ENCODE assay signal across 8 cellular contexts in the genomic region with DNA sequence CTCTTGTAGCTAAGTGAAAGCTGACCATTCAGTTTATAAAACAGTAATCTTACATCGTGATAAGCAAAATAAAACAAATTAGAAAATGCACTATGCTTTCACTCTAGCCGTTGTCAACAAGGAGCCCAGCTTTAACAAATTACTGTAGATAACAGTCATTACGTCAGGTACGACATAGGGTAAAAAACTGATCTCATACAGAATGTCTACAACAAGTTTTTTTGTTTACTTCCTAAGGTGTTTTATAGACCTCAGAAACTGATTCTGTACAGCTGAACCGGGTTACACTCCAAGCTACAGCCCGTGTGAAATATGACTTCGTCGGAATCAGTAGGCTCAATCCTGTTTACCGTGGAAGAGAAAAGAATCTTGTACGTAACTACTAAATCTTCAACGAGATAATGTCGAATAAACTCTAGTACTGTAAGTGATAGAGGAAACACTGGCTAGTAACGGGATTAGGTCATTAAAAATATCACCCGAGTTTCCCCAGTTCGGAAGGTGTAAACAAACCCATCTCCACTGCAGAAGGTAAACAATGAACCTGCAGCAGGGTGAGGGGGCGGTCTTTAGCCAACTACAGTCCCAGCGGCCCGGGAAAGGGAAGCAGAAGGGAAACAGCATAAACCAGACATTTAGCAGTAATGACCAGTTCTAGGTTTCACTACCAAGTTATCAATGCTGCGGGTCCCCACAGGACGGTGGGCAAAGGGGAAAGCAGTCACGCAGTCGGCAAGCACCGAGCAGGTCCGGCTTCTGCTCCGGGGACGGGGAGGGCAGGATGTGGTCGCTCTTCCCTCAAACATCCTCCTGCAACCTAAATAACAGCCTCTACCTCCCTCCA. TPM values are rescaled to one million over a fixed set of nuclear protein-coding genes. Genes with fewer than 3 reads are reported as not detected.
DNase-seq lines count a peak whose midpoint lies in the region; ATAC-seq, FAIRE-seq and TF ChIP-seq lines count a peak whose summit lies in the region.

No MANE protein-coding gene starts in this region.

- ATAC-seq in GM23338 = peak; percentile 37

- H3K9me3 ChIP-seq in Karpas-422 (ENCODE audit: low read length) (no peaks in the 10 kb centered on the region), SU-DHL-6 (ENCODE audit: insufficient read depth, low read length) (no peaks in the 10 kb centered on the region), astrocyte (ENCODE audit: insufficient read depth, low read depth, low read length) (no peaks in the 10 kb centered on the region)

- peak overlapping the region; percentile 97 for H3K27ac ChIP-seq in GM23338 (ENCODE audit: low read depth)
- peak overlapping the region; percentile 45; the same call in 1 of the 2 replicates for H3K27ac ChIP-seq in Karpas-422 (ENCODE audit: low read length)
- H3K27ac ChIP-seq in SU-DHL-6 (ENCODE audit: low read depth, low read length) = peak overlapping the region; percentile 80
- peak overlapping the region; percentile 97 for H3K27ac ChIP-seq in astrocyte (ENCODE audit: low read depth, low read length)

- H3K4me2 ChIP-seq in GM23338 (peak overlapping the region; percentile 85), Karpas-422 (ENCODE audit: low read depth, low read length, poor library complexity, severe bottlenecking) (peak overlapping the region; percentile 74), SU-DHL-6 (ENCODE audit: low read depth, low read length, poor library complexity, severe bottlenecking) (peak overlapping the region; percentile 79), astrocyte (ENCODE audit: low read length) (peak overlapping the region; percentile 88)

- H3K79me2 ChIP-seq in GM23338 (replicated peaks; ENCODE audit: insufficient read depth) (peaks cover 52% of the 10 kb centered on the region), Karpas-422 (ENCODE audit: low read length) (peaks cover 66% of the 10 kb centered on the region), SU-DHL-6 (ENCODE audit: insufficient read depth, low read length) (peaks cover 51% of the 10 kb centered on the region), astrocyte (ENCODE audit: insufficient read depth, low read length) (peaks cover 54% of the 10 kb centered on the region)

- H2AFZ ChIP-seq in GM23338 = no peak overlapping the region
- no peak overlapping the region for H2AFZ ChIP-seq in Karpas-422 (ENCODE audit: low read length)
- peak overlapping the region; percentile 95 for H2AFZ ChIP-seq in SU-DHL-6 (ENCODE audit: low read depth, low read length, severe bottlenecking)
- H2AFZ ChIP-seq in astrocyte (ENCODE audit: low read depth, low read length) = peak overlapping the region; percentile 34

- H3K27me3 Mint-ChIP-seq in GM23338 (ENCODE audit: insufficient read depth, low read depth, poor library complexity) (peaks cover 6% of the 10 kb centered on the region), astrocyte (ENCODE audit: low read depth, unreplicated experiment) (no peaks in the 10 kb centered on the region)

- H3K4me3 ChIP-seq in GM06990 (replicated peaks; ENCODE audit: low read depth, low read length) = peak overlapping the region; percentile 89
- H3K4me3 ChIP-seq in GM23338 = peak overlapping the region; percentile 79
- peak overlapping the region; percentile 77 for H3K4me3 ChIP-seq in Karpas-422 (ENCODE audit: low read length)
- H3K4me3 ChIP-seq in SU-DHL-6 (ENCODE audit: insufficient read depth, low read length, poor library complexity, severe bottlenecking) = peak overlapping the region; percentile 100
- peak overlapping the region; percentile 95 for H3K4me3 ChIP-seq in astrocyte (ENCODE audit: insufficient read depth, low read depth, low read length)
- H3K4me3 ChIP-seq in retinal pigment epithelial cell (ENCODE audit: low read length) = peak overlapping the region; percentile 88

- H3K36me3 ChIP-seq in GM06990 (ENCODE audit: control insufficient read depth, insufficient read depth, low read length) = no peaks in the 10 kb centered on the region
- H3K36me3 ChIP-seq in GM23338 (ENCODE audit: insufficient read depth) = no peaks in the 10 kb centered on the region
- H3K36me3 ChIP-seq in Karpas-422 (ENCODE audit: insufficient read depth, low read length) = peaks cover 30% of the 10 kb centered on the region
- H3K36me3 ChIP-seq in SU-DHL-6 (ENCODE audit: low read length) = peaks cover 12% of the 10 kb centered on the region; the same call in 1 of the 2 replicates
- H3K36me3 ChIP-seq in astrocyte (ENCODE audit: insufficient read depth, low read length) = peaks cover 5% of the 10 kb centered on the region

- H3K27ac Mint-ChIP-seq in GM23338 (peak overlapping the region; percentile 97), astrocyte (ENCODE audit: unreplicated experiment) (peak overlapping the region; percentile 97)

- 0 out of 2 replicates have a peak, but pooled peaks cover 2% of the 10 kb centered on the region for H4K20me1 ChIP-seq in GM23338 (replicated peaks; ENCODE audit: insufficient read depth)
- H4K20me1 ChIP-seq in Karpas-422 (ENCODE audit: insufficient read depth, low read depth, low read length) = no peaks in the 10 kb centered on the region
- H4K20me1 ChIP-seq in SU-DHL-6 (ENCODE audit: low read depth, low read length) = peaks cover 34% of the 10 kb centered on the region
- peaks cover 39% of the 10 kb centered on the region for H4K20me1 ChIP-seq in astrocyte (ENCODE audit: insufficient read depth, low read length)

- peaks cover 42% of the 10 kb centered on the region for H3K4me1 Mint-ChIP-seq in GM23338
- peaks cover 38% of the 10 kb centered on the region for H3K4me1 Mint-ChIP-seq in astrocyte (ENCODE audit: low read depth, unreplicated experiment)

- DNase-seq in GM06990 (ENCODE audit: extremely low read depth, insufficient read length) (peak; percentile 81), GM23338 (ENCODE audit: low spot score) (peak; percentile 76), Karpas-422 (peak; percentile 64), astrocyte (ENCODE audit: low read depth) (peak; percentile 37), hypothalamus (lab: John Stamatoyannopoulos, UW) (peak in 35 of 51 donors; percentile 17 to 82 (median 49)), retinal pigment epithelial cell (ENCODE audit: low read depth) (no peak), COLO829 (ENCODE audit: low spot score) (no peak)

- FAIRE-seq in astrocyte (lab: Jason Lieb, UNC) = peak; percentile 54

- H3K27me3 ChIP-seq in GM06990 (replicated peaks; ENCODE audit: control insufficient read depth, insufficient read depth, low read length) (no peaks in the 10 kb centered on the region), GM23338 (ENCODE audit: insufficient read depth) (no peaks in the 10 kb centered on the region), Karpas-422 (ENCODE audit: low read length) (no peaks in the 10 kb centered on the region), SU-DHL-6 (ENCODE audit: low read length) (no peaks in the 10 kb centered on the region), astrocyte (ENCODE audit: insufficient read depth, low read length) (no peaks in the 10 kb centered on the region)

- H3F3A ChIP-seq in GM23338 (replicated peaks; ENCODE audit: low read depth) (no peaks in the 10 kb centered on the region), SU-DHL-6 (ENCODE audit: insufficient read depth) (peaks cover 19% of the 10 kb centered on the region; the same call in 1 of the 2 replicates)

- no peak for TF ChIP-seq CTCF in GM06990 (IDR thresholded peaks at IDR 0.05; ENCODE audit: insufficient read depth, low read length, poor library complexity, severe bottlenecking)
- no peak for TF ChIP-seq CTCF in GM23338 (conservative IDR thresholded peaks at IDR 0.05; ENCODE audit: low read depth in 2 of 2)
- no peak for TF ChIP-seq CTCF in SU-DHL-6 (IDR thresholded peaks at IDR 0.05; ENCODE audit: insufficient read depth, low read length, poor library complexity, severe bottlenecking)
- no peak for TF ChIP-seq CTCF in astrocyte (IDR thresholded peaks at IDR 0.05; ENCODE audit: insufficient read depth, low read depth, low read length)
- TF ChIP-seq CTCF in retinal pigment epithelial cell (conservative IDR thresholded peaks at IDR 0.05; ENCODE audit: low read depth, low read length) = no peak

- H3K36me3 Mint-ChIP-seq in GM23338 (ENCODE audit: low read depth) = no peaks in the 10 kb centered on the region; the same call in 1 of the 3 replicates
- peaks cover 2% of the 10 kb centered on the region for H3K36me3 Mint-ChIP-seq in astrocyte (ENCODE audit: low read depth, unreplicated experiment)

- H3K9me2 ChIP-seq in GM23338 (ENCODE audit: insufficient read depth) (no peaks in the 10 kb centered on the region), Karpas-422 (replicated peaks; ENCODE audit: insufficient read depth, low read length) (no peaks in the 10 kb centered on the region), SU-DHL-6 (replicated peaks; ENCODE audit: insufficient read depth, low read length) (no peaks in the 10 kb centered on the region)

- H3K4me1 ChIP-seq in GM23338 (ENCODE audit: insufficient read depth) = peaks cover 41% of the 10 kb centered on the region
- peaks cover 43% of the 10 kb centered on the region for H3K4me1 ChIP-seq in Karpas-422 (ENCODE audit: low read length)
- H3K4me1 ChIP-seq in astrocyte (ENCODE audit: insufficient read depth, low read length) = peaks cover 12% of the 10 kb centered on the region

- H3K9ac ChIP-seq in Karpas-422 (ENCODE audit: low read length) (peak overlapping the region; percentile 97), SU-DHL-6 (ENCODE audit: low read length) (peak overlapping the region; percentile 92), astrocyte (ENCODE audit: low read length) (peak overlapping the region; percentile 99)

- peak overlapping the region; percentile 95 for H3K4me3 Mint-ChIP-seq in GM23338
- peak overlapping the region; percentile 98 for H3K4me3 Mint-ChIP-seq in astrocyte (ENCODE audit: unreplicated experiment)

- H3K9me3 Mint-ChIP-seq in GM23338 = 0 out of 3 replicates have a peak, but pooled peaks cover 4% of the 10 kb centered on the region
- H3K9me3 Mint-ChIP-seq in astrocyte (ENCODE audit: unreplicated experiment) = no peaks in the 10 kb centered on the region

TF ChIP-seq in GM23338, 12 proteins besides CTCF, POLR2A, EP300 and RAD21 (continues in another document):
- TF ChIP-seq POLR2AphosphoS5 (IDR thresholded peaks at IDR 0.05; ENCODE audit: low read depth) = 0 out of 2 replicates have a peak, but pooled peaks have one; percentile 39
- TF ChIP-seq ZNF331 (CRISPR knock-in tag; IDR thresholded peaks at IDR 0.05; ENCODE audit: low read depth) = no peak

RNA-seq across cellular contexts. Expression of gene RICTOR, which starts 1.1 kb away (rescaled TPM):
- 27.4 and 30.2 TPM in 2 replicates for total RNA-seq in GM23338 (2014; rRNA removed; shearing (Covaris generic))
- 7.0 and 9.9 TPM in 2 replicates for polyA plus RNA-seq in GM23338 (2016; fragmentation: Nextera tagmentation; extraction: Ambion mirVana)
- 24.5 and 42.7 TPM in 2 replicates for total RNA-seq in Karpas-422 (2014; rRNA removed; shearing (Covaris generic); ENCODE audit: low replicate concordance)
- total RNA-seq in astrocyte = 38.2 and 43.2 TPM in 2 replicates

Comparison
In these comparisons a context has a peak if more than half of its experiments do, and no peak if none do; other contexts are left out.
1. DNase-seq: peak in GM06990 (single experiment), GM23338 (single experiment), Karpas-422 (single experiment), astrocyte (single experiment) and hypothalamus (35 of 51); none in retinal pigment epithelial cell (single experiment) and COLO829 (single experiment).
2. H2AFZ ChIP-seq: peak in SU-DHL-6 (single experiment) and astrocyte (single experiment); none in GM23338 (single experiment) and Karpas-422 (single experiment).
3. H3K27ac ChIP-seq: peak in every context shown above with its lines; median percentile 97 in GM23338; 97 in astrocyte; 80 in SU-DHL-6; 45 in Karpas-422.
4. Peak in every context shown above with its lines, with median percentiles within 50 percentile points of each other: H3K4me3 ChIP-seq, H3K4me2 ChIP-seq and H3K9ac ChIP-seq.